In the genomic region with DNA sequence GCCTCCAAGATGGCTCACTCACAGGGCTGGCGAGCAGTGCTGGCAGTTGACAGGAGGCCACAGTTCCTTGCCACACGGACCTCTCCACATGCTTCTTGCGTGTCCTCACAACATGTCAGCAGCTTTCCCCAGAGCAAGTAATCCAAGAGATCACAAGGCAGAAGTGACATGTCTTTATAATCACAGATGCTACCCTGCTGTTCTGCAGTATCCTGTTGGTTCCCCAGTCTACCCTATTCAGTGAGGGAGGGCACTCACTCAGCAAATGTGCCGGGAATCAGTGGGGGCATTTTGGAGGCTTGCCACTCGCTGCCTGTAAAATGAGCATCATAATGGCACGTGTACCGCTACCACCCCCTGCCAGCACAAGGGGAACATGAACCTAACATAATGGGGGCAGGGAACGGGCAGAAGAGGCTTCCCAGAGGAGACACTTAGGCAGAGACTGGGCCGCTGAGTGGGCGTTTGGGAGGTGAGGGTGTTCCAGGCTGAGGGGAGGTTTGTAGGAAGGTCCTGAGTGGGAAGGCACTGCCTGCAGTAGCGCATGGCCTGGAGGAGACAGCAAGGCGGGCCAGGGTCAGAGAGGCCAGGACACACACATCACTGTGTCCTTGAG, we compare ENCODE assay signal across 21 cellular contexts.
DNase-seq lines count a peak whose midpoint lies in the region; ATAC-seq, FAIRE-seq and TF ChIP-seq lines count a peak whose summit lies in the region.
"Had no signal": no experiment of that assay in that cellular context is flagged by ENCODE, and none has a peak within 500 bp of the region (broad histone marks: within the 10 kb centered on the region; RNA-seq: fewer than 3 reads in every experiment).

No MANE protein-coding gene starts in this region.

- peaks cover 67% of the 10 kb centered on the region for H3K79me2 ChIP-seq in astrocyte (ENCODE audit: insufficient read depth, low read length)

- H3K4me1 Mint-ChIP-seq in astrocyte (ENCODE audit: low read depth, unreplicated experiment) (peaks cover 54% of the 10 kb centered on the region), nephron (peaks cover 42% of the 10 kb centered on the region)

- H3K4me3 ChIP-seq in A673 (ENCODE audit: low read depth, low read length, poor library complexity, severe bottlenecking) (no peak overlapping the region), astrocyte (ENCODE audit: insufficient read depth, low read depth, low read length) (no peak overlapping the region)
- H3K4me3 ChIP-seq: dorsolateral prefrontal cortex, gastroesophageal sphincter, right lobe of liver, tibial artery had no signal

- H3K4me1 ChIP-seq in A673 (ENCODE audit: insufficient read depth, low read length, poor library complexity, severe bottlenecking) (peaks cover 7% of the 10 kb centered on the region), astrocyte (ENCODE audit: insufficient read depth, low read length) (peaks cover 37% of the 10 kb centered on the region)

- H4K20me1 ChIP-seq in astrocyte (ENCODE audit: insufficient read depth, low read length): no peaks in the 10 kb centered on the region

- intact Hi-C loops in A673 (cut with micrococcal nuclease; ENCODE audit: unreplicated experiment): no loop called here

- H2AFZ ChIP-seq in astrocyte (ENCODE audit: low read depth, low read length): no peak overlapping the region

- H3K36me3 Mint-ChIP-seq in astrocyte (ENCODE audit: low read depth, unreplicated experiment) (peaks cover 4% of the 10 kb centered on the region), nephron (ENCODE audit: low read depth) (no peaks in the 10 kb centered on the region)

- H3K27me3 Mint-ChIP-seq in astrocyte (ENCODE audit: low read depth, unreplicated experiment) (no peaks in the 10 kb centered on the region), nephron (ENCODE audit: low read depth) (no peaks in the 10 kb centered on the region)

- POLR2A ChIA-PET in A673 (lab: Charles Lee; ENCODE audit: low non-redundant PET): no interaction called here

- CTCF ChIA-PET in A673 (lab: Charles Lee): interaction anchor here (1.1 kb wide), 1 partner anchor 103 kb away, joined by 3 read pairs; no protein-coding TSS in a partner anchor

- H3K4me3 Mint-ChIP-seq in astrocyte (ENCODE audit: unreplicated experiment): no peak overlapping the region
- no peak overlapping the region for H3K4me3 Mint-ChIP-seq in nephron

- H3K27me3 ChIP-seq in A673 (replicated peaks; ENCODE audit: insufficient read depth, low read depth, low read length, poor library complexity) (no peaks in the 10 kb centered on the region), astrocyte (ENCODE audit: insufficient read depth, low read length) (no peaks in the 10 kb centered on the region)
- H3K27me3 ChIP-seq: dorsolateral prefrontal cortex, gastroesophageal sphincter, neutrophil, right lobe of liver, tibial artery had no signal

- no peak overlapping the region for H3K4me2 ChIP-seq in astrocyte (ENCODE audit: low read length)

- H3K9me3 ChIP-seq in A673 (ENCODE audit: low read depth, low read length, poor library complexity, severe bottlenecking): no peaks in the 10 kb centered on the region
- no peaks in the 10 kb centered on the region for H3K9me3 ChIP-seq in astrocyte (ENCODE audit: insufficient read depth, low read depth, low read length)
- H3K9me3 ChIP-seq: gastroesophageal sphincter, neutrophil, right lobe of liver, tibial artery had no signal

- H3K36me3 ChIP-seq in A673 (ENCODE audit: insufficient read depth, low read length, poor library complexity, severe bottlenecking) (no peaks in the 10 kb centered on the region), astrocyte (ENCODE audit: insufficient read depth, low read length) (no peaks in the 10 kb centered on the region)
- H3K36me3 ChIP-seq: gastroesophageal sphincter, neutrophil, right lobe of liver, tibial artery had no signal

- H3K9ac ChIP-seq in astrocyte (ENCODE audit: low read length): peak overlapping the region; percentile 29

- no peaks in the 10 kb centered on the region for H3K9me3 Mint-ChIP-seq in astrocyte (ENCODE audit: unreplicated experiment)
- H3K9me3 Mint-ChIP-seq in nephron: no peaks in the 10 kb centered on the region

- H3K27ac ChIP-seq in A673 (ENCODE audit: low read depth, low read length, poor library complexity, severe bottlenecking): no peak overlapping the region
- H3K27ac ChIP-seq in astrocyte (ENCODE audit: low read depth, low read length): peak overlapping the region; percentile 27
- H3K27ac ChIP-seq: dorsolateral prefrontal cortex, gastroesophageal sphincter, neutrophil, right lobe of liver, tibial artery had no signal

- BruUV-seq in A673 (replicated peaks; lab: Mats Ljungman, UMichigan): no TSS peak

- H3K27ac Mint-ChIP-seq in astrocyte (ENCODE audit: unreplicated experiment) (no peak overlapping the region), nephron (peak overlapping the region; percentile 22 to 59 (median 42))

- ATAC-seq in HG02678 (IDR thresholded peaks at IDR 0.05; ENCODE audit: unreplicated experiment): no peak
- ATAC-seq: gastroesophageal sphincter, left colon had no signal

- DNase-seq in A673 (ENCODE audit: low spot score): peak; percentile 38
- DNase-seq in DMS 273 (lab: John Stamatoyannopoulos, UW; ENCODE audit: unreplicated experiment): peak; percentile 82
- no peak for DNase-seq in astrocyte (ENCODE audit: low read depth)
- no peak for DNase-seq in AG08395 (ENCODE audit: low spot score)
- DNase-seq in NOMO-1 treated with DMSO at 0.1 percent for 48 hours (lab: John Stamatoyannopoulos, UW; ENCODE audit: unreplicated experiment): no peak
- DNase-seq in GM12892 (ENCODE audit: insufficient read length): no peak
- DNase-seq: activated CD4-positive, alpha-beta T cell treated with anti-CD3 and anti-CD28 coated beads for 4 hours; central memory CD4-positive, alpha-beta T cell; left colon; NCI-H1436 treated with DMSO at 0.1 percent for 48 hours; NCI-H345; right lobe of liver; stimulated activated naive CD4-positive, alpha-beta T cell; SW 1271; tibial artery had no signal

- TF ChIP-seq CTCF in A673 (conservative IDR thresholded peaks at IDR 0.05; ENCODE audit: low read depth, low read length): no peak
- no peak for TF ChIP-seq CTCF in astrocyte (IDR thresholded peaks at IDR 0.05; ENCODE audit: insufficient read depth, low read depth, low read length)
- no peak for TF ChIP-seq CTCF in nephron (IDR thresholded peaks at IDR 0.05; ENCODE audit: unreplicated experiment in 3 of 3)

- no peak for TF ChIP-seq POLR2A in GM12892 (IDR thresholded peaks at IDR 0.05; ENCODE audit: low read depth, low read length)

- no peak for FAIRE-seq in astrocyte (lab: Jason Lieb, UNC)
- no peak for FAIRE-seq in GM12892 (lab: Jason Lieb, UNC)
- FAIRE-seq: TTC549 had no signal

Comparison
In these comparisons a context has a peak if more than half of its experiments do, and no peak if none do; other contexts are left out.
1. DNase-seq: peak in A673 (single experiment) and DMS 273 (single experiment); none in astrocyte (single experiment), AG08395 (single experiment), NOMO-1 treated with DMSO at 0.1 percent for 48 hours (single experiment) and GM12892 (single experiment).